ENCODE assay signal across 8 cellular contexts in the genomic region with DNA sequence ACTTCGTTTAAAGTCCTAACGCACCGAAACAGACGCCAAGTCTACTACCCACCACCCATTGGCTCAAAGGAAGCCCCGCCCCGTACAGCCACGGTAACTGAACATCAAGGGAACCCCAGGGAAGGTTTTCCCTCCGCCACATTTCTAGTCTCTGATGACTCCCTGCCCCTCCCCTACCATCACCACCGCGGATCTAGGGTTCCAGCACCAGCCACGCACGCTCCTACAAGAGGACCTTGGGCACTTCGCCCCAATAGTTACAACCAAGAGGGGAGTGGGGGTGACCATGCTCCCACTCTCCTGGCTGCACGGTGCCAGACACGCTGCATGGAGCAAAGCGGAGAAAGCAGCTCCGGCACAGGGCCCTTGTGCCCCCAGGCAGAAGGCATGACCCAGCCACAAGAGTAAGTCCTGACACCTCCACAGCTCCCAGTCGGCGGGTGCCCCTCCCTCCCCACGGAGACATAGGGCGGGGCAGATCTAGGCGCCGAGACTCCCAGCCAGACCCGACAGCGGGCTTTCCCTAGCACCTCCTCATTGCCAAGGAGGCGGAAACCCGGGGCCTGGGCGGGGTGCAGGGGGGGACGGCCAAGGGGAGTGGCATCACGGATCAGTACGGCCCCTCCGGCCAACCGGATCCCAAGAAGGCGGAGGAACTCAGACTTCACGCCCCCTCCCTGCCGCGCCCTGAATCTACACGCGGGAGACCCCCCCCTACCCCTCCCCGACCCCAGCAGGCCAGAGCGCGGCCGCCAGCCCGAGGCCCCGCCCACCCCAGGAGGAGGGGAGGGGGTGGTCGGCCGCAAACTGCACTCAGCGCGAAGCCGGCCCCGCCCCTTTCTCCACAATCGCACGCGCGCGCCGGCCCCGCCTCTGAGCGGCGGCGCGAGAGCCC. TPM values are rescaled to one million over a fixed set of nuclear protein-coding genes. Genes with fewer than 3 reads are reported as not detected.
DNase-seq lines count a peak whose midpoint lies in the region; ATAC-seq and TF ChIP-seq lines count a peak whose summit lies in the region.

No MANE protein-coding gene starts in this region.

- H3K4me3 ChIP-seq in right atrium auricular region = peak overlapping the region; percentile 92 to 97
- peak overlapping the region; percentile 96 for H3K4me3 ChIP-seq in psoas muscle

- DNase-seq in GM03348 (ENCODE audit: low spot score) (peak; percentile 96), NCI-H187 treated with DMSO at 0.1 percent for 48 hours (lab: John Stamatoyannopoulos, UW) (peak; percentile 67), T-helper 2 cell (peak; percentile 93 to 98 (median 95)), amygdala (lab: John Stamatoyannopoulos, UW) (peak; percentile 17 to 97 (median 88)), right atrium auricular region (ENCODE audit: low spot score) (peak; percentile 98), psoas muscle (peak; percentile 96 to 99), ureter (ENCODE audit: low spot score) (peak; percentile 99)

- intact Hi-C loops in psoas muscle (cut with DNase I) = loop anchor here (2.0 kb wide), 1 partner anchor 82 kb away; the partner anchor contains the start of gene MAN2C1 (in 2 of the 2)

- H3K9me3 ChIP-seq in right atrium auricular region (no peaks in the 10 kb centered on the region), psoas muscle (no peaks in the 10 kb centered on the region)

- ATAC-seq in HG02852 (IDR thresholded peaks at IDR 0.05; ENCODE audit: unreplicated experiment) (peak; percentile 23), psoas muscle (peak; percentile 41 to 55 (median 50))

- TF ChIP-seq CTCF in right atrium auricular region (IDR thresholded peaks at IDR 0.05) (peak in 1 of 2 donors; percentile 29), psoas muscle (IDR thresholded peaks at IDR 0.05) (no peak)

- no peaks in the 10 kb centered on the region for H3K27me3 ChIP-seq in right atrium auricular region
- no peaks in the 10 kb centered on the region for H3K27me3 ChIP-seq in psoas muscle (ENCODE audit: insufficient read depth in 3 of 3, low read length in 2 of 3)

- peaks cover 0 to 33% of the 10 kb centered on the region in 2 donors for H3K4me1 ChIP-seq in right atrium auricular region
- H3K4me1 ChIP-seq in psoas muscle = peaks cover 25% of the 10 kb centered on the region

- no peaks in the 10 kb centered on the region for H3K36me3 ChIP-seq in right atrium auricular region
- peaks cover 0 to 8% of the 10 kb centered on the region in 2 donors for H3K36me3 ChIP-seq in psoas muscle (ENCODE audit: insufficient read depth in 1 of 2, low read depth in 1 of 2)

- 0 to 1% (median 1%) methylated on average over 28 to 62 of the region's 62 CpGs for WGBS in psoas muscle, 3 donors

- peak overlapping the region; percentile 100 for H3K27ac ChIP-seq in right atrium auricular region
- H3K27ac ChIP-seq in psoas muscle = peak overlapping the region; percentile 99

RNA-seq across cellular contexts. Expression of gene SIN3A, which starts 0.9 kb away (rescaled TPM):
- total RNA-seq in right atrium auricular region (10 to 100 TPM; 16.0 to 25.5 TPM), psoas muscle (10 to 100 TPM; 21.7 to 35.5 (median 29.9) TPM), ureter (93.6 TPM)
- polyA plus RNA-seq in psoas muscle = 1 to 10 TPM; 7.2 to 8.9 (median 8.8) TPM

Comparison
In these comparisons a context has a peak if more than half of its experiments do, and no peak if none do; other contexts are left out.
1. Peak in every context shown above with its lines: DNase-seq, ATAC-seq, H3K4me3 ChIP-seq and H3K27ac ChIP-seq.